Comparison of ENCODE assay signal across 8 cellular contexts in genomic region chr2:135531231-135532197, GRCh38. TPM values are rescaled to one million over a fixed set of nuclear protein-coding genes. Genes with fewer than 3 reads are reported as not detected.
DNase-seq lines count a peak whose midpoint lies in the region; ATAC-seq, FAIRE-seq and TF ChIP-seq lines count a peak whose summit lies in the region.

TSS of gene R3HDM1 (plus strand) at chr2:135531484. CDS start at chr2:135604846, 73,362 bp downstream.

- no peaks in the 10 kb centered on the region for H3K27me3 Mint-ChIP-seq in type B pancreatic cell

- H3K4me1 Mint-ChIP-seq in type B pancreatic cell (ENCODE audit: unreplicated experiment), result peaks cover 14% of the 10 kb centered on the region

- H3K4me3 ChIP-seq in adrenal gland, result peak within 1 kb of the TSS; percentile 58 to 97 (median 77)
- H3K4me3 ChIP-seq in heart left ventricle, result peak within 1 kb of the TSS; percentile 61 to 92 (median 80)

- peak; percentile 79 for ATAC-seq in HG02852 (IDR thresholded peaks at IDR 0.05; ENCODE audit: unreplicated experiment)
- ATAC-seq in heart left ventricle, result peak; percentile 97

- H3K4me1 ChIP-seq in adrenal gland (replicated peaks in 1 of 2) (peaks cover 9 to 15% of the 10 kb centered on the region in 2 donors), heart left ventricle (peaks cover 0 to 21% (median 7%) of the 10 kb centered on the region in 12 donors)

- no peaks in the 10 kb centered on the region for H3K36me3 ChIP-seq in adrenal gland (replicated peaks in 1 of 2)
- H3K36me3 ChIP-seq in heart left ventricle, result no peaks in the 10 kb centered on the region

- TF ChIP-seq CTCF in adrenal gland (IDR thresholded peaks at IDR 0.05) (no peak), heart left ventricle (IDR thresholded peaks at IDR 0.05) (peak in 3 of 12 donors; percentile 13 to 24 (median 16)), type B pancreatic cell (conservative IDR thresholded peaks at IDR 0.05) (no peak)

- H3K4me3 Mint-ChIP-seq in type B pancreatic cell, result no peak within 1 kb of the TSS

- FAIRE-seq in GM12892 (lab: Jason Lieb, UNC), result no peak

- H3K36me3 Mint-ChIP-seq in type B pancreatic cell, result peaks cover 8% of the 10 kb centered on the region

- WGBS in adrenal gland, 4 donors, result 0 to 1% (median 0%) methylated on average over 42 to 75 of the region's 75 CpGs
- WGBS in heart left ventricle, 4 donors, result 0 to 1% (median 0%) methylated on average over 50 to 75 of the region's 75 CpGs

- no peaks in the 10 kb centered on the region for H3K27me3 ChIP-seq in adrenal gland
- H3K27me3 ChIP-seq in heart left ventricle, result no peaks in the 10 kb centered on the region

- DNase-seq in GM12892 (ENCODE audit: insufficient read length), result peak; percentile 75
- DNase-seq in NCI-H146 (lab: John Stamatoyannopoulos, UW), result peak; percentile 100
- peak; percentile 86 to 99 (median 94) for DNase-seq in T-helper 1 cell
- peak; percentile 98 to 100 (median 99) for DNase-seq in adrenal gland
- peak; percentile 95 to 100 (median 99) for DNase-seq in heart left ventricle
- peak; percentile 100 for DNase-seq in pons (ENCODE audit: low spot score)
- peak; percentile 92 for DNase-seq in type B pancreatic cell (ENCODE audit: extremely low spot score, unreplicated experiment)

- H3K9me3 ChIP-seq in adrenal gland (replicated peaks in 1 of 3), result no peaks in the 10 kb centered on the region
- H3K9me3 ChIP-seq in heart left ventricle, result no peaks in the 10 kb centered on the region

- intact Hi-C loops in adrenal gland (cut with DNase I), result no loop called here
- intact Hi-C loops in heart left ventricle (cut with DNase I), result loop anchor here in 4 of 10 donors (2.0 to 10.0 kb wide), 6 partner anchors 209 to 614 kb away; partner anchors contain the start of genes UBXN4 (in 4 of the 4), CCNT2 (in 3 of the 4) and RAB3GAP1 (in 2 of the 4)

- peak; percentile 48 for TF ChIP-seq POLR2A in GM12892 (IDR thresholded peaks at IDR 0.05; ENCODE audit: low read depth, low read length)
- peak in 1 of 2 donors; percentile 56 for TF ChIP-seq POLR2A in adrenal gland (IDR thresholded peaks at IDR 0.05)
- TF ChIP-seq POLR2A in heart left ventricle (IDR thresholded peaks at IDR 0.05), result peak in 1 of 2 donors; percentile 61

- H3K27ac ChIP-seq in adrenal gland (peak within 1 kb of the TSS; percentile 72 to 97 (median 93)), heart left ventricle (peak within 1 kb of the TSS; percentile 82 to 97 (median 93))

- peaks cover 4% of the 10 kb centered on the region for H3K9me3 Mint-ChIP-seq in type B pancreatic cell

- H3K27ac Mint-ChIP-seq in type B pancreatic cell, result peak within 1 kb of the TSS; percentile 73

RNA-seq across cellular contexts. Expression of gene R3HDM1, which starts in this region (rescaled TPM):
- polyA plus RNA-seq in GM12892 (2012; ENCODE audit: missing spikeins), result 36.5 TPM
- total RNA-seq in adrenal gland (10 to 100 TPM in 7 of 8 donors, 1 to 10 TPM in 1; 9.9 to 28.0 (median 24.9) TPM), heart left ventricle (10 to 100 TPM; 11.3 to 24.3 (median 18.5) TPM), type B pancreatic cell (ENCODE audit: low replicate concordance) (20.9 and 47.5 TPM in 2 replicates)
- polyA plus RNA-seq in adrenal gland (10 to 100 TPM in 2 of 3 donors, 1 to 10 TPM in 1; 9.4 to 42.7 (median 13.4) TPM), heart left ventricle (1 to 10 TPM; 5.7 to 9.4 TPM)

Comparison
In these comparisons a context has a peak if more than half of its experiments do, and no peak if none do; other contexts are left out.
1. Peak in every context shown above with its lines: DNase-seq, ATAC-seq, H3K4me3 ChIP-seq and H3K27ac ChIP-seq.